ENCODE assay signal across 2 cellular contexts in genomic region chr12:5305861-5306545, GRCh38.
A peak's percentile ranks its signal among the peaks of the same experiment; 100 is the strongest.
TF ChIP-seq lines count a peak whose summit lies in the region.

No MANE protein-coding gene starts in this region.

TF ChIP-seq in HepG2, 621 proteins besides CTCF, POLR2A, EP300 and RAD21:
- TF ChIP-seq ZNF772 (CRISPR knock-in tag; IDR thresholded peaks at IDR 0.05): no peak
- no peak for TF ChIP-seq RORA (CRISPR knock-in tag; IDR thresholded peaks at IDR 0.05)
- TF ChIP-seq STAT5B (CRISPR knock-in tag; IDR thresholded peaks at IDR 0.05): no peak
- TF ChIP-seq BCLAF1 (IDR thresholded peaks at IDR 0.05): no peak
- no peak for TF ChIP-seq GLI4 (CRISPR knock-in tag; IDR thresholded peaks at IDR 0.05; ENCODE audit: borderline replicate concordance)
- TF ChIP-seq MAFF (IDR thresholded peaks at IDR 0.05; ENCODE audit: low read depth, low read length): peak; percentile 69
- no peak for TF ChIP-seq SALL2 (CRISPR knock-in tag; IDR thresholded peaks at IDR 0.05)
- TF ChIP-seq NFIB (CRISPR knock-in tag; IDR thresholded peaks at IDR 0.05; ENCODE audit: borderline replicate concordance): no peak
- TF ChIP-seq MAFK (conservative IDR thresholded peaks at IDR 0.05 in 1 of 2, IDR thresholded peaks at IDR 0.05 in 1 of 2; ENCODE audit: low read length in 2 of 2): peak; percentile 73 to 84

TF ChIP-seq in GM12891, 5 proteins besides CTCF, POLR2A, EP300 and RAD21:
- TF ChIP-seq SPI1 (IDR thresholded peaks at IDR 0.05; ENCODE audit: low read depth, low read length) (no peak), TAF1 (IDR thresholded peaks at IDR 0.05; ENCODE audit: low read depth, low read length) (no peak), PAX5 (IDR thresholded peaks at IDR 0.05; ENCODE audit: insufficient read depth, low read length, severe bottlenecking) (no peak), POU2F2 (IDR thresholded peaks at IDR 0.05; ENCODE audit: low read depth, low read length) (no peak), POLR2AphosphoS5 (IDR thresholded peaks at IDR 0.05; ENCODE audit: low read depth, low read length) (no peak)
